Comparison of ENCODE assay signal across 29 cellular contexts in the genomic region with DNA sequence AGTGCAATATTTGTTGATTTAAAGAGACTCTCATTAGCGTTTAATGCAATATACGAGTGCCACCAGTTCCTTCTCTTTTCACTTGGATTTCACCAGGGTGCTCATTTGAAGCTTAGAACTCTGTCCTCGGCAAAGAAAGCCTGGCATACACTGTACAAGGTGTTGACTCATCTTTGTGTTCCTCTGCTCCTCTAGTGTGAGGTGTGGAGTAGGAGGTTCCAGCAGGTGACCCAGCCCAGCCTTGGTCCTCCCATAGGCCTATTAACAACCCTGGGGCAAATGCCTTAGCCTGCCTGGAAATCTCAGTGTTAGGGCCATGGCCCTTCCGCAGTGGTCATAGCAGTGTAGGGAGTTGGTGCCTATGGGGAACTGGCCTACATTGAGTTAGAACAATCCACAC.
"Had no signal": no experiment of that assay in that cellular context is flagged by ENCODE, and none has a peak within 500 bp of the region (broad histone marks: within the 10 kb centered on the region; RNA-seq: fewer than 3 reads in every experiment).

No MANE protein-coding gene starts in this region.

- H3K4me3 ChIP-seq: coronary artery, esophagus muscularis mucosa, lung, right atrium auricular region, smooth muscle cell, stomach, thyroid gland, upper lobe of left lung had no signal

- H3K27me3 Mint-ChIP-seq: memory B cell; naive B cell; natural killer cell treated with Interleukin-12 subunit alpha and Interleukin-12 subunit beta and Interleukin-15 and Interleukin-18, amount 100 ng/mL, for 72 hours; progenitor cell of endocrine pancreas had no signal

- FAIRE-seq: endometrium, frontal cortex, keratinocyte, urothelium cell line had no signal

- H3K9me3 ChIP-seq: esophagus muscularis mucosa, neutrophil, right atrium auricular region, stomach, thyroid gland, upper lobe of left lung had no signal

- H3K4me3 Mint-ChIP-seq: memory B cell; naive B cell; natural killer cell treated with Interleukin-12 subunit alpha and Interleukin-12 subunit beta and Interleukin-15 and Interleukin-18, amount 100 ng/mL, for 72 hours; neural crest cell; stimulated activated effector memory CD8-positive, alpha-beta T cell treated with anti-CD3 and anti-CD28 coated beads, Interleukin-12 subunit alpha, Interleukin-12 subunit beta, amount 100 ng/mL, for 72 hours had no signal

- DNase-seq: dermis blood vessel endothelial cell; effector memory CD4-positive, alpha-beta T cell; head of caudate nucleus; naive B cell; stimulated activated CD4-positive, alpha-beta T cell treated with anti-CD3 and anti-CD28 coated beads, Interleukin-12 subunit alpha, Interleukin-12 subunit beta, amount 100 ng/mL, for 4 hours; stimulated activated CD4-positive, alpha-beta T cell treated with anti-CD3 and anti-CD28 coated beads, Interleukin-2, amount 100 ng/mL, for 24 hours; stimulated activated CD4-positive, alpha-beta T cell treated with anti-CD3 and anti-CD28 coated beads, Interleukin-4, amount 100 ng/mL, for 24 hours; stimulated activated naive CD4-positive, alpha-beta T cell treated with Interleukin-2 at 50 U/mL for 16 hours; stomach; thyroid gland; upper lobe of left lung had no signal

- H3K27me3 ChIP-seq: esophagus muscularis mucosa, neutrophil, right atrium auricular region, stomach, thyroid gland, upper lobe of left lung had no signal

- ATAC-seq: left lobe of liver; natural killer cell treated with Interleukin-12 subunit alpha and Interleukin-12 subunit beta and Interleukin-15 and Interleukin-18, amount 100 ng/mL, for 72 hours; sciatic nerve; stimulated activated effector memory CD8-positive, alpha-beta T cell treated with anti-CD3 and anti-CD28 coated beads, Interleukin-12 subunit alpha, Interleukin-12 subunit beta, amount 100 ng/mL, for 72 hours had no signal

- H3K27ac Mint-ChIP-seq: memory B cell; natural killer cell treated with Interleukin-12 subunit alpha and Interleukin-12 subunit beta and Interleukin-15 and Interleukin-18, amount 100 ng/mL, for 72 hours; progenitor cell of endocrine pancreas; stimulated activated effector memory CD8-positive, alpha-beta T cell treated with anti-CD3 and anti-CD28 coated beads, Interleukin-12 subunit alpha, Interleukin-12 subunit beta, amount 100 ng/mL, for 72 hours had no signal

- H3K9me3 Mint-ChIP-seq: memory B cell; naive B cell; natural killer cell treated with Interleukin-12 subunit alpha and Interleukin-12 subunit beta and Interleukin-15 and Interleukin-18, amount 100 ng/mL, for 72 hours; neural crest cell; stimulated activated effector memory CD8-positive, alpha-beta T cell treated with anti-CD3 and anti-CD28 coated beads, Interleukin-12 subunit alpha, Interleukin-12 subunit beta, amount 100 ng/mL, for 72 hours had no signal

- H3K27ac ChIP-seq: coronary artery, esophagus muscularis mucosa, neutrophil, parathyroid adenoma, right atrium auricular region, stomach, upper lobe of left lung had no signal

- H3K36me3 ChIP-seq: right atrium auricular region, thyroid gland had no signal
